11 cellular contexts compared by ENCODE assay signal in genomic region chr12:6333029-6333428, GRCh38. TPM values are rescaled to one million over a fixed set of nuclear protein-coding genes. Genes with fewer than 3 reads are reported as not detected.
DNase-seq lines count a peak whose midpoint lies in the region; ATAC-seq, FAIRE-seq and TF ChIP-seq lines count a peak whose summit lies in the region.
"Had no signal": no experiment of that assay in that cellular context is flagged by ENCODE, and none has a peak within 500 bp of the region (broad histone marks: within the 10 kb centered on the region; RNA-seq: fewer than 3 reads in every experiment).

No MANE protein-coding gene starts in this region.

- DNase-seq in Caco-2 (no peak), astrocyte (ENCODE audit: low read depth) (no peak), epidermal melanocyte (ENCODE audit: insufficient read length, low spot score) (no peak), GM03348 (ENCODE audit: low spot score) (no peak), NCI-H1417 treated with DMSO at 0.1 percent for 48 hours (lab: John Stamatoyannopoulos, UW) (no peak)
- DNase-seq: dorsolateral prefrontal cortex, SHP77 had no signal

- CTCF ChIA-PET in Caco-2 (lab: Charles Lee) = no interaction called here

- ATAC-seq in HG02938 (IDR thresholded peaks at IDR 0.05; ENCODE audit: unreplicated experiment) = no peak
- ATAC-seq: psoas muscle had no signal

- peaks cover 7% of the 10 kb centered on the region for H3K4me1 Mint-ChIP-seq in Caco-2 (ENCODE audit: low read depth, unreplicated experiment)
- peaks cover 37% of the 10 kb centered on the region for H3K4me1 Mint-ChIP-seq in astrocyte (ENCODE audit: low read depth, unreplicated experiment)

- no peaks in the 10 kb centered on the region for H3K27me3 ChIP-seq in Caco-2 (replicated peaks; ENCODE audit: control insufficient read depth, insufficient read depth, low read length)
- H3K27me3 ChIP-seq in astrocyte (ENCODE audit: insufficient read depth, low read length) = no peaks in the 10 kb centered on the region
- H3K27me3 ChIP-seq in muscle layer of duodenum (ENCODE audit: low read depth, low read length) = no peaks in the 10 kb centered on the region

- H3K36me3 ChIP-seq in Caco-2 (ENCODE audit: control insufficient read depth, insufficient read depth, low read length) = peaks cover 3% of the 10 kb centered on the region; the same call in 1 of the 2 replicates
- peaks cover 42% of the 10 kb centered on the region for H3K36me3 ChIP-seq in astrocyte (ENCODE audit: insufficient read depth, low read length)
- peaks cover 52 to 79% of the 10 kb centered on the region in 2 donors for H3K36me3 ChIP-seq in muscle layer of duodenum (ENCODE audit: control insufficient read depth in 1 of 2, insufficient read depth in 2 of 2, low read length in 2 of 2)

- H3K4me1 ChIP-seq in Caco-2 = peaks cover 31% of the 10 kb centered on the region
- H3K4me1 ChIP-seq in astrocyte (ENCODE audit: insufficient read depth, low read length) = peaks cover 59% of the 10 kb centered on the region
- peaks cover 29 to 44% of the 10 kb centered on the region in 2 donors for H3K4me1 ChIP-seq in muscle layer of duodenum (ENCODE audit: control insufficient read depth in 1 of 2, insufficient read depth in 2 of 2, low read length in 2 of 2)

- H3K27ac ChIP-seq in 22Rv1 (peak overlapping the region; percentile 100), astrocyte (ENCODE audit: low read depth, low read length) (peak overlapping the region; percentile 98), muscle layer of duodenum (ENCODE audit: low read length) (peak overlapping the region; percentile 35)

- intact Hi-C loops in Caco-2 (cut with micrococcal nuclease; ENCODE audit: unreplicated experiment) = no loop called here

- no peak overlapping the region for H2AFZ ChIP-seq in astrocyte (ENCODE audit: low read depth, low read length)

- H3K9ac ChIP-seq in astrocyte (ENCODE audit: low read length) = peak overlapping the region; percentile 91

- H3K36me3 Mint-ChIP-seq in Caco-2 (ENCODE audit: insufficient read depth, unreplicated experiment) = peaks cover 85% of the 10 kb centered on the region
- H3K36me3 Mint-ChIP-seq in astrocyte (ENCODE audit: low read depth, unreplicated experiment) = peaks cover 15% of the 10 kb centered on the region

- no peak for FAIRE-seq in astrocyte (lab: Jason Lieb, UNC)

- no peak for TF ChIP-seq CTCF in 22Rv1 (IDR thresholded peaks at IDR 0.05)
- no peak for TF ChIP-seq CTCF in Caco-2 (IDR thresholded peaks at IDR 0.05; ENCODE audit: insufficient read depth in 1 of 2, low read depth in 1 of 2, low read length in 1 of 2, severe bottlenecking in 1 of 2, unreplicated experiment in 1 of 2)
- TF ChIP-seq CTCF in astrocyte (IDR thresholded peaks at IDR 0.05; ENCODE audit: insufficient read depth, low read depth, low read length) = no peak

- H3K4me3 ChIP-seq in Caco-2 (ENCODE audit: low read depth, low read length) = no peak overlapping the region
- H3K4me3 ChIP-seq in astrocyte (ENCODE audit: insufficient read depth, low read depth, low read length) = no peak overlapping the region
- no peak overlapping the region for H3K4me3 ChIP-seq in muscle layer of duodenum (ENCODE audit: low read depth in 1 of 2, low read length in 2 of 2)
- H3K4me3 ChIP-seq: dorsolateral prefrontal cortex, psoas muscle had no signal

- BruUV-seq in Caco-2 (replicated peaks; lab: Mats Ljungman, UMichigan) = no TSS peak

- no peaks in the 10 kb centered on the region for H3K9me3 ChIP-seq in Caco-2
- H3K9me3 ChIP-seq in astrocyte (ENCODE audit: insufficient read depth, low read depth, low read length) = no peaks in the 10 kb centered on the region
- no peaks in the 10 kb centered on the region for H3K9me3 ChIP-seq in muscle layer of duodenum (ENCODE audit: control insufficient read depth in 1 of 2, low read length in 2 of 2)
- H3K9me3 ChIP-seq: psoas muscle had no signal

- peak overlapping the region; percentile 95 for H3K4me2 ChIP-seq in astrocyte (ENCODE audit: low read length)

- H3K27me3 Mint-ChIP-seq in Caco-2 (ENCODE audit: insufficient read depth, unreplicated experiment) = no peaks in the 10 kb centered on the region
- no peaks in the 10 kb centered on the region for H3K27me3 Mint-ChIP-seq in astrocyte (ENCODE audit: low read depth, unreplicated experiment)

- H3K4me3 Mint-ChIP-seq in Caco-2 (ENCODE audit: unreplicated experiment) (no peak overlapping the region), astrocyte (ENCODE audit: unreplicated experiment) (peak overlapping the region; percentile 58)

- H3K79me2 ChIP-seq in astrocyte (ENCODE audit: insufficient read depth, low read length) = peaks cover 57% of the 10 kb centered on the region

- H3K9me3 Mint-ChIP-seq in Caco-2 (ENCODE audit: unreplicated experiment) (no peaks in the 10 kb centered on the region), astrocyte (ENCODE audit: unreplicated experiment) (no peaks in the 10 kb centered on the region)

- POLR2A ChIA-PET in Caco-2 (lab: Charles Lee) = no interaction called here

- H3K27ac Mint-ChIP-seq in Caco-2 (ENCODE audit: unreplicated experiment) (peak overlapping the region; percentile 66), astrocyte (ENCODE audit: unreplicated experiment) (peak overlapping the region; percentile 86)

- H4K20me1 ChIP-seq in astrocyte (ENCODE audit: insufficient read depth, low read length) = peaks cover 55% of the 10 kb centered on the region

RNA-seq across cellular contexts. Expression of gene TNFRSF1A, which starts 8.8 kb away (rescaled TPM):
- total RNA-seq in Caco-2 (2022) (79.0 and 79.4 TPM in 2 replicates), astrocyte (118 and 128 TPM in 2 replicates)

RNA-seq across cellular contexts. Expression of gene PLEKHG6, which starts 22.5 kb away (rescaled TPM):
- total RNA-seq in Caco-2 (2022) (109 and 123 TPM in 2 replicates), astrocyte (0.72 and 2.5 TPM in 2 replicates)
- total RNA-seq: psoas muscle had no signal

RNA-seq across cellular contexts. Expression of gene SCNN1A, which starts 42.3 kb away (rescaled TPM):
- total RNA-seq in Caco-2 (2022) (52.6 and 53.5 TPM in 2 replicates), astrocyte (0.94 and 1.3 TPM in 2 replicates)

RNA-seq across cellular contexts. Expression of gene LTBR, which starts 50.9 kb away (rescaled TPM):
- total RNA-seq in Caco-2 (2022) (194 and 197 TPM in 2 replicates), astrocyte (2.8 and 2.9 TPM in 2 replicates)

Comparison
In these comparisons a context has a peak if more than half of its experiments do, and no peak if none do; other contexts are left out.
1. H3K27ac ChIP-seq: peak in every context shown above with its lines; median percentile 100 in 22Rv1; 98 in astrocyte; 35 in muscle layer of duodenum.
2. RNA of gene PLEKHG6, which starts 22.5 kb away (total RNA-seq): 109 to 123 TPM in Caco-2; 0.72 to 2.5 TPM in astrocyte; every median in the first group is over 10 times any median in the second.
3. RNA of gene SCNN1A, which starts 42.3 kb away (total RNA-seq): 52.6 to 53.5 TPM in Caco-2; 0.94 to 1.3 TPM in astrocyte; every median in the first group is over 10 times any median in the second.